Comparison of ENCODE assay signal across 26 cellular contexts in genomic region chr22:49995059-49995412, GRCh38. TPM values are rescaled to one million over a fixed set of nuclear protein-coding genes. Genes with fewer than 3 reads are reported as not detected.
DNase-seq lines count a peak whose midpoint lies in the region; ATAC-seq, FAIRE-seq and TF ChIP-seq lines count a peak whose summit lies in the region.
"Had no signal": no experiment of that assay in that cellular context is flagged by ENCODE, and none has a peak within 500 bp of the region (broad histone marks: within the 10 kb centered on the region; RNA-seq: fewer than 3 reads in every experiment).

No MANE protein-coding gene starts in this region.

- H3F3A ChIP-seq in SK-N-SH (replicated peaks; ENCODE audit: insufficient read depth) = no peaks in the 10 kb centered on the region

- H2BK5ac ChIP-seq in H1 (ENCODE audit: low read depth, low read length) = no peak overlapping the region

- H3K4me1 ChIP-seq in SK-N-SH (ENCODE audit: control insufficient read depth in 1 of 2, insufficient read depth in 2 of 2, low read depth in 1 of 2, low read length in 1 of 2) = peaks cover 0 to 4% of the 10 kb centered on the region in 2 experiments; a peak in 1 of 4 replicates
- H3K4me1 ChIP-seq in BLaER1 = peaks cover 10% of the 10 kb centered on the region
- peaks cover 0 to 14% (median 6%) of the 10 kb centered on the region in 4 experiments; a peak in 4 of 7 replicates for H3K4me1 ChIP-seq in H1 (replicated peaks in 1 of 4; ENCODE audit: control insufficient read depth in 3 of 4, insufficient read depth in 4 of 4, low read length in 3 of 4)
- H3K4me1 ChIP-seq in testis = no peaks in the 10 kb centered on the region
- H3K4me1 ChIP-seq: Caco-2 had no signal

- TF ChIP-seq CTCF in SK-N-SH (IDR thresholded peaks at IDR 0.05) (no peak), H1 (IDR thresholded peaks at IDR 0.05; ENCODE audit: control extremely low read depth in 1 of 3, insufficient read depth in 1 of 3, low read depth in 1 of 3, low read length in 3 of 3) (no peak), testis (IDR thresholded peaks at IDR 0.05) (no peak), RWPE1 (conservative IDR thresholded peaks at IDR 0.05; ENCODE audit: low read depth) (no peak)

- POLR2A ChIA-PET in SK-N-SH (lab: Yijun Ruan, JAX) = no interaction called here
- POLR2A ChIA-PET in H1 (lab: Charles Lee; ENCODE audit: partially characterized antibody) = no interaction called here
- POLR2A ChIA-PET in RWPE1 (lab: Yijun Ruan, JAX; ENCODE audit: low non-redundant PET) = no interaction called here

- no peak overlapping the region for H2BK15ac ChIP-seq in H1 (ENCODE audit: low read length)

- H3K36me3 Mint-ChIP-seq in stimulated activated effector memory CD8-positive, alpha-beta T cell treated with anti-CD3 and anti-CD28 coated beads, Interleukin-12 subunit alpha, Interleukin-12 subunit beta, amount 100 ng/mL, for 72 hours = no peaks in the 10 kb centered on the region
- H3K36me3 Mint-ChIP-seq: CD4-positive, alpha-beta memory T cell had no signal

- no peak overlapping the region for H3K18ac ChIP-seq in H1 (ENCODE audit: extremely low read depth, low read length)

- H3K9me2 ChIP-seq in SK-N-SH = no peaks in the 10 kb centered on the region

- H3K56ac ChIP-seq in H1 (replicated peaks; ENCODE audit: insufficient read length, low read depth, low read length) = no peak overlapping the region

- H3K27me3 ChIP-seq in SK-N-SH (ENCODE audit: insufficient read depth) (no peaks in the 10 kb centered on the region), BLaER1 (no peaks in the 10 kb centered on the region), H1 (replicated peaks in 1 of 4; ENCODE audit: control insufficient read depth in 3 of 4, extremely low read depth in 1 of 4, insufficient read depth in 3 of 4, low read length in 3 of 4) (peaks cover 4 to 10% (median 4%) of the 10 kb centered on the region in 4 experiments; a peak in 6 of 7 replicates), testis (no peaks in the 10 kb centered on the region)

- no CpG with 5 or more reads among the region's 2 CpGs for WGBS in SK-N-SH (ENCODE audit: low lambda C conversion rate)
- WGBS in H1 (ENCODE audit: extremely low coverage in 1 of 2, insufficient coverage in 1 of 2, insufficient read length in 1 of 2, insufficient replicate concordance in 2 of 2, low coverage in 1 of 2, low lambda C conversion rate in 2 of 2, missing lambda C conversion rate in 1 of 2), 2 experiments = 83% methylated on average over 2 of the region's 2 CpGs; no CpG with 5 or more reads in 1 of the 2 experiments
- 80% methylated on average over 2 of the region's 2 CpGs; no CpG with 5 or more reads in 1 of the 2 donors for WGBS in testis, 2 donors

- no peak overlapping the region for H2BK20ac ChIP-seq in H1 (ENCODE audit: low read length)

- H3K4me1 Mint-ChIP-seq in stimulated activated effector memory CD8-positive, alpha-beta T cell treated with anti-CD3 and anti-CD28 coated beads, Interleukin-12 subunit alpha, Interleukin-12 subunit beta, amount 100 ng/mL, for 72 hours = peaks cover 20% of the 10 kb centered on the region

- H3K9ac ChIP-seq in SK-N-SH (no peak overlapping the region), BLaER1 (no peak overlapping the region), H1 (replicated peaks in 1 of 4; ENCODE audit: extremely low read depth in 1 of 4, low read depth in 3 of 4, low read length in 3 of 4) (no peak overlapping the region)
- H3K9ac ChIP-seq: BLaER1 treated with 17β-estradiol and CSF1 and Interleukin-3, amounts not matched to agents 10 nM and 100 nM had no signal

- no peak overlapping the region for H2BK12ac ChIP-seq in H1 (ENCODE audit: low read depth, low read length)

- 0 out of 2 replicates have a peak overlapping the region, but pooled peaks have one; percentile 53 for H2AK5ac ChIP-seq in H1 (ENCODE audit: low read depth, low read length)

- H3K27ac Mint-ChIP-seq in stimulated activated effector memory CD8-positive, alpha-beta T cell treated with anti-CD3 and anti-CD28 coated beads, Interleukin-12 subunit alpha, Interleukin-12 subunit beta, amount 100 ng/mL, for 72 hours = peak overlapping the region; percentile 23
- H3K27ac Mint-ChIP-seq: CD4-positive, alpha-beta memory T cell; GM23338 had no signal

- no peaks in the 10 kb centered on the region for H4K20me1 ChIP-seq in SK-N-SH (ENCODE audit: insufficient read depth)
- no peaks in the 10 kb centered on the region for H4K20me1 ChIP-seq in BLaER1
- H4K20me1 ChIP-seq in H1 (replicated peaks in 1 of 2; ENCODE audit: control insufficient read depth in 1 of 2, insufficient read depth in 2 of 2, low read length in 2 of 2) = peaks cover 2 to 8% of the 10 kb centered on the region in 2 experiments
- H4K20me1 ChIP-seq: BLaER1 treated with 17β-estradiol and CSF1 and Interleukin-3, amounts not matched to agents 10 nM and 100 nM had no signal

- CTCF ChIA-PET in SK-N-SH (lab: Yijun Ruan, JAX) = interaction anchor here (2.5 to 4.1 kb wide), 3 partner anchors 13 to 64 kb away, joined by 12 to 45 read pairs (median 28); no protein-coding TSS in a partner anchor
- CTCF ChIA-PET in H1 (lab: Charles Lee; ENCODE audit: partially characterized antibody) = interaction anchor here (1.0 to 5.2 kb wide), 11 partner anchors 9 to 227 kb away, joined by 3 to 83 read pairs (median 11); no protein-coding TSS in a partner anchor
- CTCF ChIA-PET in RWPE1 (lab: Yijun Ruan, JAX) = interaction anchor here (1.1 kb wide), 2 partner anchors 35 to 65 kb away, joined by 3 to 6 read pairs; no protein-coding TSS in a partner anchor

- H3K9me3 ChIP-seq in SK-N-SH = peaks cover 7% of the 10 kb centered on the region; the same call in 1 of the 2 replicates
- peaks cover 22% of the 10 kb centered on the region for H3K9me3 ChIP-seq in BLaER1
- H3K9me3 ChIP-seq in H1 (ENCODE audit: insufficient read depth in 2 of 2, low read depth in 1 of 2, low read length in 1 of 2) = peaks cover 0 to 10% of the 10 kb centered on the region in 2 experiments; a peak in 1 of 4 replicates
- H3K9me3 ChIP-seq in testis = no peaks in the 10 kb centered on the region
- H3K9me3 ChIP-seq: Caco-2 had no signal

- H3K4me2 ChIP-seq in SK-N-SH (no peak overlapping the region), BLaER1 (no peak overlapping the region), H1 (ENCODE audit: insufficient read depth in 1 of 2, low read depth in 2 of 2, low read length in 2 of 2) (no peak overlapping the region)
- H3K4me2 ChIP-seq: BLaER1 treated with 17β-estradiol and CSF1 and Interleukin-3, amounts not matched to agents 10 nM and 100 nM; GM23338 had no signal

- no peak overlapping the region for H3K4me3 ChIP-seq in SK-N-SH (ENCODE audit: low read depth in 2 of 2, low read length in 1 of 2)
- no peak overlapping the region for H3K4me3 ChIP-seq in BLaER1
- no peak overlapping the region for H3K4me3 ChIP-seq in H1 (ENCODE audit: extremely low read depth in 1 of 4, insufficient read depth in 2 of 4, low read depth in 3 of 4, low read length in 4 of 4)
- H3K4me3 ChIP-seq in testis = no peak overlapping the region
- H3K4me3 ChIP-seq: BLaER1 treated with 17β-estradiol and CSF1 and Interleukin-3, amounts not matched to agents 10 nM and 100 nM; GM12878; GM23338 had no signal

- no peak for TF ChIP-seq POLR2A in H1 (IDR thresholded peaks at IDR 0.05; ENCODE audit: control extremely low read depth in 1 of 2, low read depth in 2 of 2, low read length in 2 of 2)
- no peak for TF ChIP-seq POLR2A in testis (IDR thresholded peaks at IDR 0.05)

- no peak for FAIRE-seq in H1 (lab: Jason Lieb, UNC)
- FAIRE-seq: GM12878 had no signal

- H4K5ac ChIP-seq in H1 (ENCODE audit: insufficient read length, low read depth, low read length) = no peak overlapping the region

- peak overlapping the region; percentile 1; the same call in 1 of the 2 replicates for H4K8ac ChIP-seq in H1 (ENCODE audit: extremely low read depth, insufficient read depth, low read length)

- no peak overlapping the region for H3K14ac ChIP-seq in H1 (ENCODE audit: insufficient read length)

- H3K4ac ChIP-seq in H1 (replicated peaks; ENCODE audit: insufficient read length, low read depth, low read length) = no peak overlapping the region

- H3K4me3 Mint-ChIP-seq in stimulated activated effector memory CD8-positive, alpha-beta T cell treated with anti-CD3 and anti-CD28 coated beads, Interleukin-12 subunit alpha, Interleukin-12 subunit beta, amount 100 ng/mL, for 72 hours = no peak overlapping the region
- H3K4me3 Mint-ChIP-seq: CD4-positive, alpha-beta memory T cell; GM23338 had no signal

- DNase-seq in SK-N-SH (peak; percentile 13), H1 (ENCODE audit: low read depth in 1 of 2, low spot score in 2 of 2) (no peak), testis (no peak), RWPE1 (ENCODE audit: low spot score) (no peak), NCI-H226 (no peak)
- no peak for DNase-seq in stimulated activated effector memory CD8-positive, alpha-beta T cell treated with anti-CD3 and anti-CD28 coated beads, Interleukin-12 subunit alpha, Interleukin-12 subunit beta, amount 100 ng/mL, for 72 hours (ENCODE audit: low spot score in 2 of 2)
- DNase-seq: ACHN; Caco-2; CD4-positive, alpha-beta memory T cell; DMS 273 treated with DMSO at 0.1 percent for 48 hours; DND-41; KBM-7; NCI-H1092; NCI-H146; NCI-H2029; NCI-H2227 treated with DMSO at 0.1 percent for 48 hours; NCI-H510A treated with DMSO at 0.1 percent for 48 hours; NCI-H748 treated with DMSO at 0.1 percent for 48 hours had no signal

- H3K36me3 ChIP-seq in SK-N-SH (replicated peaks in 1 of 2; ENCODE audit: control insufficient read depth in 1 of 2, insufficient read depth in 2 of 2, low read length in 1 of 2) = no peaks in the 10 kb centered on the region
- no peaks in the 10 kb centered on the region for H3K36me3 ChIP-seq in BLaER1
- no peaks in the 10 kb centered on the region for H3K36me3 ChIP-seq in H1 (ENCODE audit: control insufficient read depth in 2 of 4, insufficient read depth in 4 of 4, low read length in 3 of 4)
- no peaks in the 10 kb centered on the region for H3K36me3 ChIP-seq in testis (ENCODE audit: low read depth, missing control alignments)
- H3K36me3 ChIP-seq: BLaER1 treated with 17β-estradiol and CSF1 and Interleukin-3, amounts not matched to agents 10 nM and 100 nM had no signal

- no peak overlapping the region for H3K27ac ChIP-seq in SK-N-SH (ENCODE audit: low read depth in 2 of 2, low read length in 1 of 2)
- H3K27ac ChIP-seq in BLaER1 = peak overlapping the region; percentile 41; the same call in 1 of the 2 replicates
- H3K27ac ChIP-seq in H1 (ENCODE audit: low read depth, low read length) = no peak overlapping the region
- no peak overlapping the region for H3K27ac ChIP-seq in testis
- H3K27ac ChIP-seq in RWPE1 = no peak overlapping the region
- H3K27ac ChIP-seq: 22Rv1; BLaER1 treated with 17β-estradiol and CSF1 and Interleukin-3, amounts not matched to agents 10 nM and 100 nM had no signal

- H3K79me1 ChIP-seq in H1 (ENCODE audit: low read depth, low read length) = no peaks in the 10 kb centered on the region

- no peak overlapping the region for H4K91ac ChIP-seq in H1 (replicated peaks; ENCODE audit: insufficient read length, low read length)

- intact Hi-C loops in testis (cut with DNase I; ENCODE audit: low total_unique reads) = no loop called here

- H3K23ac ChIP-seq in H1 (ENCODE audit: insufficient read length) = no peak overlapping the region

- peaks cover 13% of the 10 kb centered on the region for H3K23me2 ChIP-seq in H1 (ENCODE audit: low read depth, low read length)

- TF ChIP-seq RAD21 in SK-N-SH (IDR thresholded peaks at IDR 0.05; ENCODE audit: low read length) (no peak), H1 (IDR thresholded peaks at IDR 0.05 in 1 of 2, conservative IDR thresholded peaks at IDR 0.05 in 1 of 2; ENCODE audit: low read depth in 2 of 2, low read length in 2 of 2) (no peak)

- no peak for TF ChIP-seq EP300 in SK-N-SH (IDR thresholded peaks at IDR 0.05; ENCODE audit: borderline replicate concordance in 1 of 2, low read depth in 1 of 2, low read length in 1 of 2)
- TF ChIP-seq EP300 in H1 (IDR thresholded peaks at IDR 0.05; ENCODE audit: borderline replicate concordance in 1 of 2, low read depth in 2 of 2, low read length in 2 of 2) = no peak

- H2BK120ac ChIP-seq in H1 (replicated peaks; ENCODE audit: low read depth, low read length) = no peak overlapping the region

- H2AFZ ChIP-seq in SK-N-SH (ENCODE audit: low read depth) = no peak overlapping the region
- H2AFZ ChIP-seq in H1 (ENCODE audit: low read length) = no peak overlapping the region
- H2AFZ ChIP-seq: GM23338 had no signal

- no peak for ATAC-seq in SK-N-SH treated with all-trans-retinoic acid at 6 μM for 48 hours
- ATAC-seq in stimulated activated effector memory CD8-positive, alpha-beta T cell treated with anti-CD3 and anti-CD28 coated beads, Interleukin-12 subunit alpha, Interleukin-12 subunit beta, amount 100 ng/mL, for 72 hours = no peak
- ATAC-seq: GM12878, GM23338, HCT116 had no signal

- no peaks in the 10 kb centered on the region for H3K79me2 ChIP-seq in SK-N-SH (ENCODE audit: insufficient read depth)
- H3K79me2 ChIP-seq in H1 (ENCODE audit: control insufficient read depth in 1 of 2, insufficient read depth in 2 of 2, low read length in 2 of 2) = no peaks in the 10 kb centered on the region

- H3K9me3 Mint-ChIP-seq in stimulated activated effector memory CD8-positive, alpha-beta T cell treated with anti-CD3 and anti-CD28 coated beads, Interleukin-12 subunit alpha, Interleukin-12 subunit beta, amount 100 ng/mL, for 72 hours = peaks cover 5% of the 10 kb centered on the region

RNA-seq across cellular contexts. Expression of gene IL17REL, which starts 17.5 kb away (rescaled TPM):
- not detected in 2 replicates for polyA plus RNA-seq in SK-N-SH (2012; rRNA removed)
- not detected in 2 replicates for polyA plus RNA-seq in SK-N-SH (2012; cell fraction: cytosol; rRNA removed)
- polyA plus RNA-seq in SK-N-SH (2012; cell fraction: nucleus; rRNA removed) = 0.01 TPM in 1 of 2 replicates, not detected in the other
- 0.08 and 0.20 TPM in 2 replicates for total RNA-seq in H1 (2021; fragmentation: NEBNext Ultra II Directional; extraction: Animal tissue kit (Norgen Biotek cat#: 25700))
- 0.15 and 0.17 TPM in 2 replicates for polyA plus RNA-seq in H1 (2011; rRNA removed)
- 0.18 TPM for polyA plus RNA-seq in H1 (2011; cell fraction: cytosol; rRNA removed)
- 0.63 TPM for polyA plus RNA-seq in H1 (2011; cell fraction: nucleus; rRNA removed)
- 0.10 to 0.20 TPM (median 0.13 TPM) in 4 replicates for polyA plus RNA-seq in H1 (2012, experiment 1 of 2)
- polyA plus RNA-seq in H1 (2012, experiment 2 of 2) = not detected
- 0.04 TPM for polyA plus RNA-seq in H1 (2013, experiment 1 of 2)
- 0.02 TPM for polyA plus RNA-seq in H1 (2013, experiment 2 of 2)
- polyA minus RNA-seq in H1 (2011; rRNA and poly(A)+ RNA removed) = 0.06 and 0.12 TPM in 2 replicates
- polyA minus RNA-seq in H1 (2011; cell fraction: cytosol; rRNA and poly(A)+ RNA removed) = 0.29 TPM
- 0.90 TPM for polyA minus RNA-seq in H1 (2011; cell fraction: nucleus; rRNA and poly(A)+ RNA removed)
- total RNA-seq in testis = under 1 TPM; 0.25 to 0.55 TPM
- 0.30 TPM for polyA plus RNA-seq in testis (ENCODE audit: insufficient read depth, low read depth, low replicate concordance)
- total RNA-seq: Caco-2; CD4-positive, alpha-beta memory T cell; GM12878; HT1080 had no signal
- polyA plus RNA-seq: CD4-positive, alpha-beta memory T cell; GM23338 had no signal

RNA-seq across cellular contexts. Expression of gene PIM3, which starts 34.5 kb away (rescaled TPM):
- polyA plus RNA-seq in SK-N-SH (2012; rRNA removed) = 9.9 and 15.3 TPM in 2 replicates
- polyA plus RNA-seq in SK-N-SH (2012; cell fraction: cytosol; rRNA removed) = 6.3 and 10.1 TPM in 2 replicates
- polyA plus RNA-seq in SK-N-SH (2012; cell fraction: nucleus; rRNA removed) = 22.4 and 23.7 TPM in 2 replicates
- total RNA-seq in H1 (2021; fragmentation: NEBNext Ultra II Directional; extraction: Animal tissue kit (Norgen Biotek cat#: 25700)) = 30.0 and 31.2 TPM in 2 replicates
- 22.6 and 40.2 TPM in 2 replicates for polyA plus RNA-seq in H1 (2011; rRNA removed)
- 20.5 TPM for polyA plus RNA-seq in H1 (2011; cell fraction: cytosol; rRNA removed)
- polyA plus RNA-seq in H1 (2011; cell fraction: nucleus; rRNA removed) = 43.4 TPM
- polyA plus RNA-seq in H1 (2012, experiment 1 of 2) = 16.0 to 28.8 TPM (median 24.5 TPM) in 4 replicates
- polyA plus RNA-seq in H1 (2012, experiment 2 of 2) = 23.8 TPM
- polyA plus RNA-seq in H1 (2013, experiment 1 of 2) = 20.9 TPM
- polyA plus RNA-seq in H1 (2013, experiment 2 of 2) = 21.1 TPM
- polyA minus RNA-seq in H1 (2011; rRNA and poly(A)+ RNA removed) = 3.8 and 3.9 TPM in 2 replicates
- polyA minus RNA-seq in H1 (2011; cell fraction: cytosol; rRNA and poly(A)+ RNA removed) = 17.7 TPM
- polyA minus RNA-seq in H1 (2011; cell fraction: nucleus; rRNA and poly(A)+ RNA removed) = 20.5 TPM
- 10 to 100 TPM; 68.2 to 89.9 TPM for total RNA-seq in testis
- 50.8 TPM for polyA plus RNA-seq in testis (ENCODE audit: insufficient read depth, low read depth, low replicate concordance)
